ENCODE assay signal across 13 cellular contexts in the genomic region with DNA sequence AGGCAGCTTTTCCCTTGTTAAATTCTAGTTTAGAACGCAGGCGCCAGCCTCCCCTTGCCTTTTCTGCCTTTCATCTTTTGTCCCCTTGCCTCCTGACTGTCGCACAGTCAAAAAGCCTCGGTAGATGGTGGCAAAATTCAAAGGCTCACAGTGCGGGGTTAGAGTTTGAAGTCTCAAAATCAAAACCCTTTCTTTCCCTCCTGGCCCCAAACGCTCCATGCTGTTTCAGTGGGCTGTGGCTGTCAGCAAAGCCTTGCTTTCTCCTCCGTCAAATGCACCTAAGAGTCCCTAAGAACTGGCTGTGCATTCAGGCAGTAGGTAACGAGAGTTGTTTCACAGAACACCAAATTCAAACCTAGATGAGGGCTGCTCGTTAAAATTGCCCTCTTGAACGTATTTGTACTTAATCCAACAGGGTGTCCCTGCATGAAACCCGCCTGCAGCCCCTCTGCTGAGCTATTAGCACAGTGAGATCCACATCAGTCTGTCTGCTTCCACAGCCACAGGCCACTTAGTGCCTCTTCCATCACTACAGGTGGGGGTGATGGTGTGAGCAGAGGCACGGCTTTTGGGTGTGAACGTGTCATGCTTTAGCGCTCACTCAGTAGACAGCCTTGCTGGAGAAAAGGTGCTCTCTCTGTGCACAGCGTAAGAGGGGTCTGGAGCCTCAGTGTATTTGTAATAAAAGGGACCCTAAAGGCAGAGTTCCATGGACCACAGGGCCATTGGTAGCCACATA.
"Had no signal": no experiment of that assay in that cellular context is flagged by ENCODE, and none has a peak within 500 bp of the region (broad histone marks: within the 10 kb centered on the region; RNA-seq: fewer than 3 reads in every experiment).

No MANE protein-coding gene starts in this region.

- H3K27me3 ChIP-seq: body of pancreas, transverse colon had no signal

- H3K27me3 Mint-ChIP-seq: activated CD4-positive, alpha-beta memory T cell treated with anti-CD3 and anti-CD28 coated beads for 36 hours; natural killer cell treated with Interleukin-12 subunit alpha and Interleukin-12 subunit beta and Interleukin-15 and Interleukin-18, amount 100 ng/mL, for 72 hours had no signal

- H2AFZ ChIP-seq: parathyroid adenoma had no signal

- H3K27ac Mint-ChIP-seq: activated CD4-positive, alpha-beta memory T cell treated with anti-CD3 and anti-CD28 coated beads for 36 hours; activated T-helper 1 cell treated with anti-CD3 and anti-CD28 coated beads, Interleukin-12 subunit alpha, Interleukin-12 subunit beta, Interleukin-2, Interleukin-4 antibody, amounts not matched to agents 30 ng/mL and 10 ng/mL and 1 ng/mL, durations not matched to agents 14 hours and 24 hours and 36 hours; memory B cell; natural killer cell treated with Interleukin-12 subunit alpha and Interleukin-12 subunit beta and Interleukin-15 and Interleukin-18, amount 100 ng/mL, for 72 hours; stimulated activated effector memory CD8-positive, alpha-beta T cell treated with anti-CD3 and anti-CD28 coated beads, Interleukin-12 subunit alpha, Interleukin-12 subunit beta, amount 100 ng/mL, for 72 hours had no signal

- ATAC-seq: body of pancreas; left lobe of liver; natural killer cell treated with Interleukin-12 subunit alpha and Interleukin-12 subunit beta and Interleukin-15 and Interleukin-18, amount 100 ng/mL, for 72 hours; stimulated activated effector memory CD8-positive, alpha-beta T cell treated with anti-CD3 and anti-CD28 coated beads, Interleukin-12 subunit alpha, Interleukin-12 subunit beta, amount 100 ng/mL, for 72 hours had no signal

- DNase-seq: activated CD4-positive, alpha-beta memory T cell treated with anti-CD3 and anti-CD28 coated beads for 36 hours; activated naive CD4-positive, alpha-beta T cell treated with Interleukin-2 at 50 U/mL for 16 hours; body of pancreas; heart right ventricle; T-helper 2 cell; transverse colon had no signal

- H3K4me1 ChIP-seq: body of pancreas, parathyroid adenoma had no signal

- H3K27ac ChIP-seq: body of pancreas, parathyroid adenoma, skin epidermis, transverse colon had no signal

- H3K4me3 Mint-ChIP-seq: activated CD4-positive, alpha-beta memory T cell treated with anti-CD3 and anti-CD28 coated beads for 36 hours; activated T-helper 1 cell treated with anti-CD3 and anti-CD28 coated beads, Interleukin-12 subunit alpha, Interleukin-12 subunit beta, Interleukin-2, Interleukin-4 antibody, amounts not matched to agents 30 ng/mL and 10 ng/mL and 1 ng/mL, durations not matched to agents 14 hours and 24 hours and 36 hours; memory B cell; natural killer cell treated with Interleukin-12 subunit alpha and Interleukin-12 subunit beta and Interleukin-15 and Interleukin-18, amount 100 ng/mL, for 72 hours; stimulated activated effector memory CD8-positive, alpha-beta T cell treated with anti-CD3 and anti-CD28 coated beads, Interleukin-12 subunit alpha, Interleukin-12 subunit beta, amount 100 ng/mL, for 72 hours had no signal

- H3K9me3 Mint-ChIP-seq: activated CD4-positive, alpha-beta memory T cell treated with anti-CD3 and anti-CD28 coated beads for 36 hours; activated T-helper 1 cell treated with anti-CD3 and anti-CD28 coated beads, Interleukin-12 subunit alpha, Interleukin-12 subunit beta, Interleukin-2, Interleukin-4 antibody, amounts not matched to agents 30 ng/mL and 10 ng/mL and 1 ng/mL, durations not matched to agents 14 hours and 24 hours and 36 hours; memory B cell; natural killer cell treated with Interleukin-12 subunit alpha and Interleukin-12 subunit beta and Interleukin-15 and Interleukin-18, amount 100 ng/mL, for 72 hours; stimulated activated effector memory CD8-positive, alpha-beta T cell treated with anti-CD3 and anti-CD28 coated beads, Interleukin-12 subunit alpha, Interleukin-12 subunit beta, amount 100 ng/mL, for 72 hours had no signal

- H3K4me3 ChIP-seq: body of pancreas, heart right ventricle, skin epidermis, transverse colon had no signal

- H3K36me3 Mint-ChIP-seq: activated CD4-positive, alpha-beta memory T cell treated with anti-CD3 and anti-CD28 coated beads for 36 hours; memory B cell; natural killer cell treated with Interleukin-12 subunit alpha and Interleukin-12 subunit beta and Interleukin-15 and Interleukin-18, amount 100 ng/mL, for 72 hours had no signal

- H3K36me3 ChIP-seq: heart right ventricle, transverse colon had no signal

- H3K9me3 ChIP-seq: body of pancreas, heart right ventricle, transverse colon had no signal

- H3K9ac ChIP-seq: parathyroid adenoma had no signal
